In the genomic region with DNA sequence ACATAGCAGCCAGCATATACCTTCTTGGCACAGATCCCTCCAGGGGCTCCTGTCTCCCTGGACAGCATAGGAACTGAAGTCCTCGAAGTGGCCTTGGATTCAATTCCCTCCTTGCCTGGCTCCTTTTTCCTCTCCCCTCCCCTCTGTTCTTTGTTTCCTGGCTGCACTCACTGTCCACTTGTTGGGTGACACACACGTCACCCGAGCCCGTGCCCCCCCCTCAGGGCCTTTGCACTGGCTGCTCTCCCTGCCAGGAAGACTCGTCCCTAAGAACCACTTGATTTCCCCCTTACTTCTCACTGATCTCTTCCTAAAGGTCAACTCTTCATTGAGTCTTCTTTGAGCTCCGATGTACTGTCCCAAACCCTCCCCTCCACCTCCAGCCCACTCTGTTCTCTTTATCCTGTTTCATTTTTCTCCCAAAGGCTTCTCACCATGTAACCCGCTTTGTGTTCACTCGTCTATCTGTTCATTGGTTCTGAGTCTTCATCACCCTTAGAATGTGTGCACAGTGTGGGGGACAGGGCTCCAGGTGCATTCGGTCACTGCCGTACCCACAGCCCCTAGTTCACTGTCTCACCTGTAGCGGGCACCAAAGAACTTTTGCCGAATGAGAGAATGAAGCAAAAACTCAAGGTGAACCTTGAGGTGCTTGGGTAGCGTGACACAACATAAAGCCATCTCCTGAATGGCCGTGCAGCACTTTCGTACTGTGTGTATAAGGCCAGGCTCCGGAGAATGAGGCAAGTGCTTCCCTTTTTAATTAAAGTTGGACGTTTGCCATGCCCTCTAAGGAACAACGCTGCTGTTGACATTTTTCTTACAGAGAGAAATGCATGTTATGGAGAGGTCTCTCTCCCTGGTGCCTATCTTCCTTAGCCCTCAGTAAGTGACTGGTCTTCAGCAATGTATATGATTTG, we compare ENCODE assay signal across 19 cellular contexts.
DNase-seq lines count a peak whose midpoint lies in the region; ATAC-seq and TF ChIP-seq lines count a peak whose summit lies in the region.
"Had no signal": no experiment of that assay in that cellular context is flagged by ENCODE, and none has a peak within 500 bp of the region (broad histone marks: within the 10 kb centered on the region; RNA-seq: fewer than 3 reads in every experiment).

No MANE protein-coding gene starts in this region.

- H3K27me3 ChIP-seq in BLaER1 treated with 17β-estradiol and CSF1 and Interleukin-3, amounts not matched to agents 10 nM and 100 nM: no peaks in the 10 kb centered on the region
- H3K27me3 ChIP-seq in PC-3 (ENCODE audit: low read length) (peaks cover 58% of the 10 kb centered on the region), foreskin keratinocyte (no peaks in the 10 kb centered on the region)
- H3K27me3 ChIP-seq: Peyer's patch had no signal

- TF ChIP-seq CTCF in 22Rv1 (IDR thresholded peaks at IDR 0.05): 0 out of 2 replicates have a peak, but pooled peaks have one; percentile 14
- peak; percentile 47 for TF ChIP-seq CTCF in PC-3 (conservative IDR thresholded peaks at IDR 0.05; ENCODE audit: low read depth, low read length)
- no peak for TF ChIP-seq CTCF in foreskin keratinocyte (conservative IDR thresholded peaks at IDR 0.05)

- no peak overlapping the region for H3K27ac ChIP-seq in 22Rv1
- no peak overlapping the region for H3K27ac ChIP-seq in BLaER1 treated with 17β-estradiol and CSF1 and Interleukin-3, amounts not matched to agents 10 nM and 100 nM
- H3K27ac ChIP-seq in PC-3 (ENCODE audit: low read length): no peak overlapping the region
- H3K27ac ChIP-seq in foreskin keratinocyte: no peak overlapping the region
- H3K27ac ChIP-seq: Peyer's patch, SK-N-MC had no signal

- H3K9me2 ChIP-seq in PC-3 (replicated peaks; ENCODE audit: low read length): no peaks in the 10 kb centered on the region

- no TSS peak for BruUV-seq in PC-3 (replicated peaks; lab: Mats Ljungman, UMichigan)

- DNase-seq in KG1 (lab: John Stamatoyannopoulos, UW) (peak; percentile 2), PC-3 (no peak), foreskin keratinocyte (no peak), C1 segment of cervical spinal cord (lab: John Stamatoyannopoulos, UW) (no peak)
- DNase-seq: activated CD4-positive, alpha-beta T cell treated with anti-CD3 and anti-CD28 coated beads for 1 hour; activated T-cell treated with anti-CD3 and anti-CD28 coated beads, Interleukin-2, amount 50 U/mL, for 72 hours; erythroblast; kidney; mammary epithelial cell; NCI-H1694 treated with DMSO at 0.1 percent for 48 hours; NCI-H2227 treated with DMSO at 0.1 percent for 48 hours; NCI-H82; Peyer's patch; retina had no signal

- peaks cover 24 to 44% (median 32%) of the 10 kb centered on the region in 10 experiments for H3K4me1 ChIP-seq in BLaER1 treated with 17β-estradiol and CSF1 and Interleukin-3, amounts not matched to agents 10 nM and 100 nM
- no peaks in the 10 kb centered on the region for H3K4me1 ChIP-seq in PC-3 (ENCODE audit: insufficient read depth, low read length)
- no peaks in the 10 kb centered on the region for H3K4me1 ChIP-seq in foreskin keratinocyte
- H3K4me1 ChIP-seq: Peyer's patch had no signal

- H3K9ac ChIP-seq in BLaER1 treated with 17β-estradiol and CSF1 and Interleukin-3, amounts not matched to agents 10 nM and 100 nM: no peak overlapping the region
- no peak overlapping the region for H3K9ac ChIP-seq in PC-3 (ENCODE audit: low read length)

- H3K4me2 ChIP-seq in BLaER1 treated with 17β-estradiol and CSF1 and Interleukin-3, amounts not matched to agents 10 nM and 100 nM: peak overlapping the region; percentile 20 to 86 (median 77); a peak in 18 of 22 replicates
- H3K4me2 ChIP-seq in PC-3 (ENCODE audit: low read length): no peak overlapping the region

- POLR2A ChIA-PET in PC-3 (lab: Charles Lee; ENCODE audit: unreplicated experiment): no interaction called here

- no peaks in the 10 kb centered on the region for H4K20me1 ChIP-seq in BLaER1 treated with 17β-estradiol and CSF1 and Interleukin-3, amounts not matched to agents 10 nM and 100 nM
- H4K20me1 ChIP-seq in PC-3 (ENCODE audit: low read length): no peaks in the 10 kb centered on the region

- no peaks in the 10 kb centered on the region for H3K9me3 ChIP-seq in BLaER1 treated with 17β-estradiol and CSF1 and Interleukin-3, amounts not matched to agents 10 nM and 100 nM (replicated peaks in 1 of 11)
- no peaks in the 10 kb centered on the region for H3K9me3 ChIP-seq in PC-3 (ENCODE audit: low read length)
- H3K9me3 ChIP-seq: Peyer's patch had no signal

- H2AFZ ChIP-seq in PC-3 (ENCODE audit: low read length): no peak overlapping the region

- intact Hi-C loops in PC-3 (cut with micrococcal nuclease): no loop called here

- H3K4me3 ChIP-seq in BLaER1 treated with 17β-estradiol and CSF1 and Interleukin-3, amounts not matched to agents 10 nM and 100 nM: no peak overlapping the region
- H3K4me3 ChIP-seq in PC-3 (ENCODE audit: low read length): no peak overlapping the region
- H3K4me3 ChIP-seq: Peyer's patch, SK-N-MC had no signal

- no peaks in the 10 kb centered on the region for H3K79me2 ChIP-seq in PC-3 (ENCODE audit: low read length)

- CTCF ChIA-PET in PC-3 (lab: Charles Lee): no interaction called here

- no peak for ATAC-seq in PC-3
- ATAC-seq in HG02970 (IDR thresholded peaks at IDR 0.05; ENCODE audit: low FRiP score, unreplicated experiment): no peak
- no peak for ATAC-seq in foreskin keratinocyte
- ATAC-seq in HG03460 (IDR thresholded peaks at IDR 0.05; ENCODE audit: unreplicated experiment): no peak
- ATAC-seq: activated T-cell treated with anti-CD3 and anti-CD28 coated beads, Interleukin-2, amount 50 U/mL, for 72 hours had no signal

- H3F3A ChIP-seq in PC-3 (ENCODE audit: low read length, unreplicated experiment): no peaks in the 10 kb centered on the region

- H3K36me3 ChIP-seq in BLaER1 treated with 17β-estradiol and CSF1 and Interleukin-3, amounts not matched to agents 10 nM and 100 nM: no peaks in the 10 kb centered on the region
- no peaks in the 10 kb centered on the region for H3K36me3 ChIP-seq in PC-3 (ENCODE audit: low read depth, low read length)
- H3K36me3 ChIP-seq: Peyer's patch had no signal
